In the genomic region with DNA sequence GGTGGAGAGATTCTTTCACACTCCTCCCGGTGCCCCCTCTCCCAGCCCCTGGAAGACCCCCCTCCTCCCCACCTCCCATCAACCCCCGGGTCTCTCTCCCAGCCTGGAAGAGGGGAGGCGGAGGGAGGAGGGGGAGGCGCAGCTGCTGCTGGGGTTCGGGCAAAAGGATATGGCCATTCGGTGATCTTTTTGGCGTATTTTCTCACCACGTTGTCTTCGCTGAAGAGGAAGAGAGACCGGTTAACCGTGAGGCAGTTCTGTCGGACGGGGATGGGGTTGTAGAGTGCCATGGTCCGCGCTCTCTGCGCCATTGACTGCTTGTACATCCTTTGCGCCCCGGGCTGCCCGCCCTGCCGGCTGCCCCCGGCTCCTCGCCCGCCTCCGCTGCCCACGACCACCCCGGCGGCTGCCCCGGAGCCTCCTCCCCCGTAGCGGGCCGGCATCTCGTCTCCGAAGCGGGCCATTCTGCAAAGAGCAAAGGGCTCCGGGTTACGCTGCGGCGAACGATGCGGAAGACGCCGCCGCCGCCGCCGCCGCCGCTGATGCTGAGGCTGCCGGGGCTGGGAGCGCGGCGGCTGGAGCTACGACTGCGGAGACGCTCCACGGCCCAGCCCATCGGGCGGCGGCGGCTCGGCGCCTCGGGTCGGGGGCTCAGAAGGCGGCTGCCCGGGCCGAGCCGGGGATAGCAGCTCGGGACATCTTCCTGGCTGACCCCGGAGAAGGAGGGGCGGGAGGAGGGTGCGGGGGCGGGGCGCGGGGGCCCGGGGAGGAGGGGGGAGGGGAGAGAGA, we compare ENCODE assay signal across 1 cellular context.
TF ChIP-seq lines count a peak whose summit lies in the region.

A gene (minus strand): TSS at position 719 of the 789 bp plus-strand sequence. CDS start 255 bp downstream, at position 464.

TF ChIP-seq in SK-N-SH, 30 proteins besides CTCF, POLR2A, EP300 and RAD21 (continued from another document):
- TF ChIP-seq, protein P1, sequence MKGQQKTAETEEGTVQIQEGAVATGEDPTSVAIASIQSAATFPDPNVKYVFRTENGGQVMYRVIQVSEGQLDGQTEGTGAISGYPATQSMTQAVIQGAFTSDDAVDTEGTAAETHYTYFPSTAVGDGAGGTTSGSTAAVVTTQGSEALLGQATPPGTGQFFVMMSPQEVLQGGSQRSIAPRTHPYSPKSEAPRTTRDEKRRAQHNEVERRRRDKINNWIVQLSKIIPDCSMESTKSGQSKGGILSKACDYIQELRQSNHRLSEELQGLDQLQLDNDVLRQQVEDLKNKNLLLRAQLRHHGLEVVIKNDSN (IDR thresholded peaks at IDR 0.05; ENCODE audit: borderline replicate concordance, low read depth) = no peak
- TF ChIP-seq SMC3 (IDR thresholded peaks at IDR 0.05; ENCODE audit: low read depth, low read length) = no peak
- TF ChIP-seq MEF2A (IDR thresholded peaks at IDR 0.05; ENCODE audit: borderline replicate concordance, low read depth) = no peak
- no peak for TF ChIP-seq POLR2AphosphoS5 (IDR thresholded peaks at IDR 0.05; ENCODE audit: low read depth, low read length)
- TF ChIP-seq, protein P2, sequence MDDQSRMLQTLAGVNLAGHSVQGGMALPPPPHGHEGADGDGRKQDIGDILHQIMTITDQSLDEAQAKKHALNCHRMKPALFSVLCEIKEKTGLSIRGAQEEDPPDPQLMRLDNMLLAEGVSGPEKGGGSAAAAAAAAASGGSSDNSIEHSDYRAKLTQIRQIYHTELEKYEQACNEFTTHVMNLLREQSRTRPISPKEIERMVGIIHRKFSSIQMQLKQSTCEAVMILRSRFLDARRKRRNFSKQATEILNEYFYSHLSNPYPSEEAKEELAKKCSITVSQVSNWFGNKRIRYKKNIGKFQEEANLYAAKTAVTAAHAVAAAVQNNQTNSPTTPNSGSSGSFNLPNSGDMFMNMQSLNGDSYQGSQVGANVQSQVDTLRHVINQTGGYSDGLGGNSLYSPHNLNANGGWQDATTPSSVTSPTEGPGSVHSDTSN (IDR thresholded peaks at IDR 0.05) = no peak
- TF ChIP-seq, protein P3, sequence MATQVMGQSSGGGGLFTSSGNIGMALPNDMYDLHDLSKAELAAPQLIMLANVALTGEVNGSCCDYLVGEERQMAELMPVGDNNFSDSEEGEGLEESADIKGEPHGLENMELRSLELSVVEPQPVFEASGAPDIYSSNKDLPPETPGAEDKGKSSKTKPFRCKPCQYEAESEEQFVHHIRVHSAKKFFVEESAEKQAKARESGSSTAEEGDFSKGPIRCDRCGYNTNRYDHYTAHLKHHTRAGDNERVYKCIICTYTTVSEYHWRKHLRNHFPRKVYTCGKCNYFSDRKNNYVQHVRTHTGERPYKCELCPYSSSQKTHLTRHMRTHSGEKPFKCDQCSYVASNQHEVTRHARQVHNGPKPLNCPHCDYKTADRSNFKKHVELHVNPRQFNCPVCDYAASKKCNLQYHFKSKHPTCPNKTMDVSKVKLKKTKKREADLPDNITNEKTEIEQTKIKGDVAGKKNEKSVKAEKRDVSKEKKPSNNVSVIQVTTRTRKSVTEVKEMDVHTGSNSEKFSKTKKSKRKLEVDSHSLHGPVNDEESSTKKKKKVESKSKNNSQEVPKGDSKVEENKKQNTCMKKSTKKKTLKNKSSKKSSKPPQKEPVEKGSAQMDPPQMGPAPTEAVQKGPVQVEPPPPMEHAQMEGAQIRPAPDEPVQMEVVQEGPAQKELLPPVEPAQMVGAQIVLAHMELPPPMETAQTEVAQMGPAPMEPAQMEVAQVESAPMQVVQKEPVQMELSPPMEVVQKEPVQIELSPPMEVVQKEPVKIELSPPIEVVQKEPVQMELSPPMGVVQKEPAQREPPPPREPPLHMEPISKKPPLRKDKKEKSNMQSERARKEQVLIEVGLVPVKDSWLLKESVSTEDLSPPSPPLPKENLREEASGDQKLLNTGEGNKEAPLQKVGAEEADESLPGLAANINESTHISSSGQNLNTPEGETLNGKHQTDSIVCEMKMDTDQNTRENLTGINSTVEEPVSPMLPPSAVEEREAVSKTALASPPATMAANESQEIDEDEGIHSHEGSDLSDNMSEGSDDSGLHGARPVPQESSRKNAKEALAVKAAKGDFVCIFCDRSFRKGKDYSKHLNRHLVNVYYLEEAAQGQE (IDR thresholded peaks at IDR 0.05; ENCODE audit: low read depth, low read length) = no peak
- TF ChIP-seq, protein P4, sequence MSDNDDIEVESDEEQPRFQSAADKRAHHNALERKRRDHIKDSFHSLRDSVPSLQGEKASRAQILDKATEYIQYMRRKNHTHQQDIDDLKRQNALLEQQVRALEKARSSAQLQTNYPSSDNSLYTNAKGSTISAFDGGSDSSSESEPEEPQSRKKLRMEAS (IDR thresholded peaks at IDR 0.05; ENCODE audit: low read depth) = no peak
- no peak for TF ChIP-seq GABPA (IDR thresholded peaks at IDR 0.05; ENCODE audit: low read depth)
- no peak for TF ChIP-seq TEAD4 (IDR thresholded peaks at IDR 0.05; ENCODE audit: borderline replicate concordance, insufficient read depth)
- TF ChIP-seq FOXJ3 (CRISPR knock-in tag; IDR thresholded peaks at IDR 0.05) = no peak
